8 cellular contexts compared by ENCODE assay signal in genomic region chr14:35285168-35285990, GRCh38. TPM values are rescaled to one million over a fixed set of nuclear protein-coding genes. Genes with fewer than 3 reads are reported as not detected.
DNase-seq lines count a peak whose midpoint lies in the region; ATAC-seq, FAIRE-seq and TF ChIP-seq lines count a peak whose summit lies in the region.

No MANE protein-coding gene starts in this region.

- peak overlapping the region; percentile 80 for H3K27ac Mint-ChIP-seq in activated T-helper 17 cell treated with anti-CD3 and anti-CD28 coated beads, Interleukin-2, amount 50 U/mL, for 72 hours

- DNase-seq in GM12891 (ENCODE audit: insufficient read length, low spot score), result peak; percentile 31
- peak; percentile 77 to 78 for DNase-seq in HL-60 (ENCODE audit: low read depth in 1 of 2, low spot score in 1 of 2)
- no peak for DNase-seq in spleen
- DNase-seq in AG20443 (ENCODE audit: low spot score), result no peak
- no peak for DNase-seq in NCI-H187 (lab: John Stamatoyannopoulos, UW)
- DNase-seq in iPS-NIHi7 (ENCODE audit: extremely low spot score), result no peak

- H3K36me3 Mint-ChIP-seq in activated T-helper 17 cell treated with anti-CD3 and anti-CD28 coated beads, Interleukin-2, amount 50 U/mL, for 72 hours (ENCODE audit: low read depth), result peaks cover 20% of the 10 kb centered on the region

- H3K4me1 Mint-ChIP-seq in activated T-helper 17 cell treated with anti-CD3 and anti-CD28 coated beads, Interleukin-2, amount 50 U/mL, for 72 hours, result peaks cover 34% of the 10 kb centered on the region

- peak overlapping the region; percentile 7 for H3K4me3 ChIP-seq in HL-60 (replicated peaks; ENCODE audit: insufficient read depth, low read length)
- H3K4me3 ChIP-seq in spleen, result peak overlapping the region in 2 of 8 donors; percentile 5 to 56

- peaks cover 4 to 46% (median 42%) of the 10 kb centered on the region in 6 donors for H3K4me1 ChIP-seq in spleen

- H3K27ac ChIP-seq in HL-60 (replicated peaks) (peak overlapping the region; percentile 92), spleen (peak overlapping the region; percentile 60 to 91 (median 82))

- no peaks in the 10 kb centered on the region for H3K27me3 ChIP-seq in HL-60 (ENCODE audit: insufficient read depth, poor library complexity, severe bottlenecking)
- H3K27me3 ChIP-seq in spleen (replicated peaks in 1 of 7), result no peaks in the 10 kb centered on the region

- H3K9me3 ChIP-seq in spleen, result no peaks in the 10 kb centered on the region

- peaks cover 0 to 11% (median 0%) of the 10 kb centered on the region in 6 donors for H3K36me3 ChIP-seq in spleen

- no peak for TF ChIP-seq POLR2A in GM12891 (IDR thresholded peaks at IDR 0.05; ENCODE audit: low read depth, low read length)
- no peak for TF ChIP-seq POLR2A in spleen (IDR thresholded peaks at IDR 0.05)

- peak; percentile 87 for FAIRE-seq in GM12891 (lab: Jason Lieb, UNC)

- no peak for TF ChIP-seq CTCF in HL-60 (IDR thresholded peaks at IDR 0.05; ENCODE audit: insufficient read depth, low read length)
- TF ChIP-seq CTCF in spleen (IDR thresholded peaks at IDR 0.05 in 8 of 11, conservative IDR thresholded peaks at IDR 0.05 in 3 of 11), result no peak

- WGBS in spleen, 5 donors, result 26 to 45% (median 39%) methylated on average over 4 of the region's 4 CpGs

- no peaks in the 10 kb centered on the region for H3K9me3 Mint-ChIP-seq in activated T-helper 17 cell treated with anti-CD3 and anti-CD28 coated beads, Interleukin-2, amount 50 U/mL, for 72 hours

- H3K4me3 Mint-ChIP-seq in activated T-helper 17 cell treated with anti-CD3 and anti-CD28 coated beads, Interleukin-2, amount 50 U/mL, for 72 hours, result peak overlapping the region; percentile 65

- peak; percentile 69 for ATAC-seq in GM21515 (IDR thresholded peaks at IDR 0.05; ENCODE audit: unreplicated experiment)
- peak; percentile 62 for ATAC-seq in activated T-helper 17 cell treated with anti-CD3 and anti-CD28 coated beads, Interleukin-2, amount 50 U/mL, for 72 hours (replicated peaks)

- intact Hi-C loops in spleen (cut with DNase I; ENCODE audit: low total_unique reads), result no loop called here

- no peaks in the 10 kb centered on the region for H3K27me3 Mint-ChIP-seq in activated T-helper 17 cell treated with anti-CD3 and anti-CD28 coated beads, Interleukin-2, amount 50 U/mL, for 72 hours

TF ChIP-seq in GM12891, 5 proteins besides CTCF, POLR2A, EP300 and RAD21:
- TF ChIP-seq SPI1 (IDR thresholded peaks at IDR 0.05; ENCODE audit: low read depth, low read length) (peak; percentile 94), TAF1 (IDR thresholded peaks at IDR 0.05; ENCODE audit: low read depth, low read length) (peak; percentile 51; the same call in 1 of the 2 replicates), POU2F2 (IDR thresholded peaks at IDR 0.05; ENCODE audit: low read depth, low read length) (0 out of 2 replicates have a peak, but pooled peaks have one; percentile 37), POLR2AphosphoS5 (IDR thresholded peaks at IDR 0.05; ENCODE audit: low read depth, low read length) (no peak), PAX5 (IDR thresholded peaks at IDR 0.05; ENCODE audit: insufficient read depth, low read length, severe bottlenecking) (no peak)

RNA-seq across cellular contexts. Expression of gene PSMA6, which starts 6.8 kb away (rescaled TPM):
- polyA plus RNA-seq in GM12891 (2012; ENCODE audit: low read depth, missing spikeins), result 354 TPM
- 100 to 1,000 TPM; 295 to 386 TPM for total RNA-seq in activated T-helper 17 cell treated with anti-CD3 and anti-CD28 coated beads, Interleukin-2, amount 50 U/mL, for 72 hours
- 100 to 1,000 TPM; 120 to 185 (median 129) TPM for total RNA-seq in spleen
- polyA plus RNA-seq in spleen, result 100 to 1,000 TPM; 108 to 171 (median 164) TPM

Comparison
In these comparisons a context has a peak if more than half of its experiments do, and no peak if none do; other contexts are left out.
1. DNase-seq: peak in GM12891 (single experiment) and HL-60 (2 of 2); none in spleen (single experiment), AG20443 (single experiment), NCI-H187 (0 of 2) and iPS-NIHi7 (single experiment).